ENCODE assay signal across 10 cellular contexts in the genomic region with DNA sequence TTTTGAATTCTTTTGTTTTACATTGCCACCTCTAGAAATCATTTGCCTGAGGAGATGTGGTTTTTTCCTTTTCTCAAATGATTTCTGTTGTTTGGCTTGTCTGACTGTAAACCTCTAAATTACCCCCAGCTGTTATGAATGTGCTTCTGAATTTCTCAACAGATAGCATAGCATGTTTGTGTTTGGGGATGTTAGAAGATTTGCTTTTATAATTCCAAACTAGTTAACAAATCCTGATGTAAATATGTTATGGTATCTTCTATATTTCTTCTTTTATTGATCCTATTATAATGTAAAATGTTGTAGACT.
DNase-seq lines count a peak whose midpoint lies in the region; ATAC-seq and TF ChIP-seq lines count a peak whose summit lies in the region.
"Had no signal": no experiment of that assay in that cellular context is flagged by ENCODE, and none has a peak within 500 bp of the region (broad histone marks: within the 10 kb centered on the region; RNA-seq: fewer than 3 reads in every experiment).

No MANE protein-coding gene starts in this region.

- CTCF ChIA-PET in RWPE1 (lab: Yijun Ruan, JAX): no interaction called here

- H2AFZ ChIP-seq in parathyroid adenoma: no peak overlapping the region

- peaks cover 34% of the 10 kb centered on the region for H3K4me1 ChIP-seq in parathyroid adenoma

- no peak for ATAC-seq in GM19351 (IDR thresholded peaks at IDR 0.05; ENCODE audit: unreplicated experiment)
- no peak for ATAC-seq in HG02884 (IDR thresholded peaks at IDR 0.05; ENCODE audit: unreplicated experiment)

- H3K27me3 ChIP-seq in parathyroid adenoma (ENCODE audit: control insufficient read depth, insufficient read depth, low read length): no peaks in the 10 kb centered on the region

- no peaks in the 10 kb centered on the region for H3K9me3 ChIP-seq in parathyroid adenoma (ENCODE audit: control insufficient read depth, low read length)

- H3K4me2 ChIP-seq in parathyroid adenoma (ENCODE audit: low read length): no peak overlapping the region

- peak overlapping the region; percentile 1 for H3K4me3 ChIP-seq in parathyroid adenoma (ENCODE audit: low read depth, low read length)

- H3K9ac ChIP-seq in parathyroid adenoma: no peak overlapping the region

- H3K27ac ChIP-seq in RWPE1 (peak overlapping the region; percentile 97), parathyroid adenoma (peak overlapping the region; percentile 70)
- H3K27ac ChIP-seq: HL-60 had no signal

- H3K36me3 ChIP-seq in parathyroid adenoma (ENCODE audit: control insufficient read depth, insufficient read depth, low read length): no peaks in the 10 kb centered on the region

- DNase-seq in GM03348 (ENCODE audit: low spot score) (peak; percentile 40), RWPE1 (ENCODE audit: low spot score) (no peak), fibroblast of gingiva (ENCODE audit: low read depth) (peak; percentile 61), NCI-H82 (lab: John Stamatoyannopoulos, UW) (no peak), NCI-H524 (lab: John Stamatoyannopoulos, UW) (no peak)
- DNase-seq: anterior cingulate cortex had no signal

- H3K79me2 ChIP-seq in parathyroid adenoma: no peaks in the 10 kb centered on the region

- TF ChIP-seq CTCF in RWPE1 (conservative IDR thresholded peaks at IDR 0.05; ENCODE audit: low read depth) (no peak), parathyroid adenoma (IDR thresholded peaks at IDR 0.05) (no peak)

- POLR2A ChIA-PET in RWPE1 (lab: Yijun Ruan, JAX; ENCODE audit: low non-redundant PET): no interaction called here

Comparison
In these comparisons a context has a peak if more than half of its experiments do, and no peak if none do; other contexts are left out.
1. DNase-seq: peak in GM03348 (single experiment) and fibroblast of gingiva (single experiment); none in RWPE1 (single experiment), NCI-H82 (single experiment) and NCI-H524 (0 of 2).